Comparison of ENCODE assay signal across 38 cellular contexts in the genomic region with DNA sequence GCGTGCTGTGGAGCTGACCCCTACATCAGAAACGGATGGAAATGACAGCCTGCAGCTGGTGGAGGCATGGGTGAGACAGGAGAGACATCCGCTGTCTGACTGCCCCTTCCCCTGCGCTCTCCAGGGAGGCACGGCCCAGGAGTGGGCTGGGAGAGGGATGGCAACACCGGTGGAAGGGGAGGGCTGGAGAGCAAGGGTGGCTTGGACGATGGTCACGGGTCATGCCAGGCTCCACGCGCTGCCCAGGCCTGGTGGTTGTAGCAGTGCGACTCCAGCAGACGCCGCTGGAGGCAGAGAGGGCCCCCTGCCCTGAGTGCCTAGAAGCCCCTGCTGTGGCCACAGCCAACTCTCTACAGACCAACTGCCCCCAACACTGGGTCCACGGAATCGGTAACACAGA. TPM values are rescaled to one million over a fixed set of nuclear protein-coding genes. Genes with fewer than 3 reads are reported as not detected.
"Had no signal": no experiment of that assay in that cellular context is flagged by ENCODE, and none has a peak within 500 bp of the region (broad histone marks: within the 10 kb centered on the region; RNA-seq: fewer than 3 reads in every experiment).

No MANE protein-coding gene starts in this region.

- H3K4me2 ChIP-seq: PC-9 had no signal

- H3K4me3 Mint-ChIP-seq: activated B cell treated with CpG ODN at 0.5 μM for 24 hours; activated naive CD4-positive, alpha-beta T cell treated with anti-CD3 and anti-CD28 coated beads, Interleukin-2, amount 10 ng/mL, durations not matched to agents 7 days and 5 days; activated naive CD8-positive, alpha-beta T cell; activated naive CD8-positive, alpha-beta T cell treated with anti-CD3 and anti-CD28 coated beads, Interleukin-2, amount 50 U/mL, for 24 hours; activated T-helper 1 cell treated with anti-CD3 and anti-CD28 coated beads, Interleukin-12 subunit alpha, Interleukin-12 subunit beta, Interleukin-2, Interleukin-4 antibody, amounts not matched to agents 30 ng/mL and 10 ng/mL and 1 ng/mL, durations not matched to agents 14 hours and 24 hours and 36 hours; brain; T-cell had no signal

- H3K27me3 ChIP-seq: MG63 had no signal

- H3K4me1 Mint-ChIP-seq: activated B cell treated with CpG ODN at 0.5 μM for 24 hours, brain had no signal

- H2AFZ ChIP-seq: PC-9 had no signal

- ATAC-seq: activated naive CD8-positive, alpha-beta T cell treated with anti-CD3 and anti-CD28 coated beads, Interleukin-2, amount 50 U/mL, for 24 hours; Right ventricle myocardium inferior; SK-N-SH treated with all-trans-retinoic acid at 6 μM for 48 hours; T-cell had no signal

- H3K27ac ChIP-seq: PC-9, RWPE1, VCaP had no signal

- H3K9me3 Mint-ChIP-seq: activated B cell treated with CpG ODN at 0.5 μM for 24 hours; activated T-helper 1 cell treated with anti-CD3 and anti-CD28 coated beads, Interleukin-12 subunit alpha, Interleukin-12 subunit beta, Interleukin-2, Interleukin-4 antibody, amounts not matched to agents 30 ng/mL and 10 ng/mL and 1 ng/mL, durations not matched to agents 14 hours and 24 hours and 36 hours; brain; T-cell had no signal

- H3K27ac Mint-ChIP-seq: activated B cell treated with CpG ODN at 0.5 μM for 24 hours; activated naive CD8-positive, alpha-beta T cell; activated naive CD8-positive, alpha-beta T cell treated with anti-CD3 and anti-CD28 coated beads, Interleukin-2, amount 50 U/mL, for 24 hours; activated T-helper 1 cell treated with anti-CD3 and anti-CD28 coated beads, Interleukin-12 subunit alpha, Interleukin-12 subunit beta, Interleukin-2, Interleukin-4 antibody, amounts not matched to agents 30 ng/mL and 10 ng/mL and 1 ng/mL, durations not matched to agents 14 hours and 24 hours and 36 hours; brain; T-cell had no signal

- H3K9me3 ChIP-seq: MG63 had no signal

- H3K36me3 ChIP-seq: MG63 had no signal

- H3K27me3 Mint-ChIP-seq: activated B cell treated with CpG ODN at 0.5 μM for 24 hours; activated naive CD4-positive, alpha-beta T cell treated with anti-CD3 and anti-CD28 coated beads, Interleukin-2, amount 10 ng/mL, durations not matched to agents 7 days and 5 days; activated naive CD8-positive, alpha-beta T cell; activated naive CD8-positive, alpha-beta T cell treated with anti-CD3 and anti-CD28 coated beads, Interleukin-2, amount 50 U/mL, for 24 hours; brain; T-cell had no signal

- H3K4me3 ChIP-seq: MG63, PC-9 had no signal

- DNase-seq: activated B cell treated with CpG ODN at 0.5 μM for 24 hours; activated CD4-positive, alpha-beta T cell treated with anti-CD3 and anti-CD28 coated beads for 4 hours; activated CD4-positive, alpha-beta T cell treated with anti-CD3 and anti-CD28 coated beads, Interleukin-2, amount 50 U/mL, for 4 hours; activated CD4-positive, CD25-positive, alpha-beta regulatory T cell treated with anti-CD3 and anti-CD28 coated beads, Interleukin-2, amount 50 U/mL, for 72 hours; activated CD8-positive, alpha-beta memory T cell treated with anti-CD3 and anti-CD28 coated beads for 24 hours; activated gamma-delta T cell treated with Interleukin-2 at 50 U/mL for 16 hours; activated naive CD4-positive, alpha-beta T cell treated with anti-CD3 and anti-CD28 coated beads, Interleukin-2, amount 10 ng/mL, durations not matched to agents 7 days and 5 days; activated naive CD8-positive, alpha-beta T cell treated with anti-CD3 and anti-CD28 coated beads, Interleukin-2, amount 50 U/mL, for 24 hours; activated T-cell treated with anti-CD3 and anti-CD28 coated beads, Interleukin-2, amount 50 U/mL, for 1 hour; anterior cingulate cortex; caudate nucleus; cerebellar nuclear complex; Kasumi-1; KBM-7; MG63; NCI-H1048; NCI-H1105 treated with DMSO at 0.1 percent for 48 hours; NCI-H1436; NCI-H1694; NCI-H1930; NCI-H2081 treated with DMSO at 0.1 percent for 48 hours; NCI-H226; NCI-H446 treated with DMSO at 0.1 percent for 48 hours; NCI-H524; NK-92 treated with Interleukin-12 subunit alpha and Interleukin-12 subunit beta, amount 100 ng/mL, for 24 hours; PC-9; SIG-M5; T-cell; T-helper 2 cell; T-helper 9 cell had no signal

RNA-seq across cellular contexts. Expression of gene CPLX1, which starts 58.3 kb away (rescaled TPM):
- total RNA-seq: activated B cell treated with CpG ODN at 0.5 μM for 24 hours, bronchial epithelial cell had no signal
